ENCODE assay signal across 33 cellular contexts in the genomic region with DNA sequence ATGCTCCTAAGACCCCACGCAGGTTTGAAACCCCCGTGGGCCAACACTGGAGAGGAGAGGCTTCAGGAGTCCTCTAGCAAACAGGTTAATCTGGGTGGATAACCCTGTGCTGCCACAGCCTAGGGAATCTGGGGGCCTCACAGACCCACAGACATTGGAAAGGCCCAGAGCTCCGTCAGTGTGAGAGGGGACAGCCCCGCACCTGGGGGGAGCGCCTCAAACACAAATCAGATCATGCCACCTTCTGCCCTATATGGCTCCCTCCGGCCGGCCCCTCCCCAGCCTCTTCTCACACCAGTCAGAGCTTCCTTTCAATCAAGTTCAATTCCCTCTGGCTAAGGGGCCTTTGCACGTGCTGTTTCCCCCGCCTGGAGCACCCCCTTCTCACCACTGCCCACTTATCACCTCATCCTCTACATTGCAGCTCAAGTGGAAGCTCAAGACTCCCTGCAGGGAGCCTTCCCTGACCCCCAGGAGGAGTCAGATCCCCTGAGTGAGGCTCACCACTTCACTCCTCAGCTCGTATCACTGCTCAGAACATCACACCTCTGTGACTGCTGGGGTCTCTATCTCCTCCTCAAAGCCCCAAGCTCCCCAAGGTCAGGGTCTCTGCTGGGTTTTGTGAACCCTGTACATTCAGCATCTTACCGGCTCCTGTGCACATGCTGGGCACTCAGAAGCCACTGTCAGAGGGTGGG. TPM values are rescaled to one million over a fixed set of nuclear protein-coding genes. Genes with fewer than 3 reads are reported as not detected.
"Had no signal": no experiment of that assay in that cellular context is flagged by ENCODE, and none has a peak within 500 bp of the region (broad histone marks: within the 10 kb centered on the region; RNA-seq: fewer than 3 reads in every experiment).

No MANE protein-coding gene starts in this region.

- H3K27me3 ChIP-seq: heart right ventricle, neutrophil, ovary, uterus had no signal

- H3K27me3 Mint-ChIP-seq: activated CD4-positive, alpha-beta memory T cell treated with anti-CD3 and anti-CD28 coated beads for 36 hours; activated CD4-positive, alpha-beta T cell treated with anti-CD3 and anti-CD28 coated beads, Interleukin-2, amount 10 ng/mL, durations not matched to agents 24 days and 14 days; activated naive CD8-positive, alpha-beta T cell; dendritic cell treated with granulocyte-macrophage colony-stimulating factor and Interleukin-4, amounts not matched to agents 40 ng/mL and 50 ng/mL, for 4 days; naive thymus-derived CD8-positive, alpha-beta T cell had no signal

- DNase-seq: activated CD4-positive, alpha-beta memory T cell treated with anti-CD3 and anti-CD28 coated beads for 36 hours; activated CD4-positive, alpha-beta T cell treated with anti-CD3 and anti-CD28 coated beads, Interleukin-2, amount 10 ng/mL, durations not matched to agents 24 days and 14 days; activated CD4-positive, CD25-positive, alpha-beta regulatory T cell treated with anti-CD3 and anti-CD28 coated beads, Interleukin-2, amount 50 U/mL, for 72 hours; activated naive CD4-positive, alpha-beta T cell treated with Interleukin-2 at 50 U/mL for 16 hours; activated T-cell treated with anti-CD3 and anti-CD28 coated beads, Interleukin-2, amount 50 U/mL, for 4 hours; amniotic stem cell; caudate nucleus; effector CD4-positive, alpha-beta T cell; esophagus squamous epithelium; foreskin melanocyte; heart right ventricle; kidney glomerular epithelial cell; lower lobe of right lung; mesenchymal stem cell; ovary; retina; stimulated activated CD4-positive, alpha-beta T cell treated with anti-CD3 and anti-CD28 coated beads, Interleukin-4, amount 100 ng/mL, for 24 hours; trophoblast cell; uterus had no signal

- FAIRE-seq: endometrium had no signal

- H3K9me3 ChIP-seq: esophagus squamous epithelium, heart right ventricle, left lung, lower lobe of right lung, neutrophil, ovary, prostate gland, thoracic aorta, uterus had no signal

- H3K9me3 Mint-ChIP-seq: activated CD4-positive, alpha-beta memory T cell treated with anti-CD3 and anti-CD28 coated beads for 36 hours; activated CD4-positive, alpha-beta T cell treated with anti-CD3 and anti-CD28 coated beads, Interleukin-2, amount 10 ng/mL, durations not matched to agents 24 days and 14 days; activated T-cell treated with anti-CD3 and anti-CD28 coated beads, Interleukin-2, amount 50 U/mL, for 4 hours; activated T-helper 17 cell treated with anti-CD3 and anti-CD28 coated beads, Interleukin-2, amount 50 U/mL, for 72 hours; dendritic cell treated with granulocyte-macrophage colony-stimulating factor and Interleukin-4, amounts not matched to agents 40 ng/mL and 50 ng/mL, for 4 days; naive thymus-derived CD8-positive, alpha-beta T cell; stimulated activated memory B cell treated with anti-CD40 and anti-IgM and Interleukin-4, amounts not matched to agents 10 μg/mL and 1 μg/mL and 100 μg/mL, for 72 hours had no signal

- H3K4me1 Mint-ChIP-seq: activated CD4-positive, alpha-beta T cell treated with anti-CD3 and anti-CD28 coated beads, Interleukin-2, amount 10 ng/mL, durations not matched to agents 24 days and 14 days; activated T-helper 17 cell treated with anti-CD3 and anti-CD28 coated beads, Interleukin-2, amount 50 U/mL, for 72 hours; stimulated activated memory B cell treated with anti-CD40 and anti-IgM and Interleukin-4, amounts not matched to agents 10 μg/mL and 1 μg/mL and 100 μg/mL, for 72 hours had no signal

- H3K36me3 ChIP-seq: esophagus squamous epithelium, left lung, lower lobe of right lung, neutrophil, ovary, prostate gland, thoracic aorta, uterus had no signal

- H3K4me3 ChIP-seq: esophagus squamous epithelium, heart right ventricle, left lung, lower lobe of right lung, ovary, prostate gland, skin epidermis, thoracic aorta, uterus had no signal

- H3K4me3 Mint-ChIP-seq: activated CD4-positive, alpha-beta memory T cell treated with anti-CD3 and anti-CD28 coated beads for 36 hours; activated CD4-positive, alpha-beta T cell treated with anti-CD3 and anti-CD28 coated beads, Interleukin-2, amount 10 ng/mL, durations not matched to agents 24 days and 14 days; activated naive CD8-positive, alpha-beta T cell; activated T-cell treated with anti-CD3 and anti-CD28 coated beads, Interleukin-2, amount 50 U/mL, for 4 hours; activated T-helper 17 cell treated with anti-CD3 and anti-CD28 coated beads, Interleukin-2, amount 50 U/mL, for 72 hours; dendritic cell treated with granulocyte-macrophage colony-stimulating factor and Interleukin-4, amounts not matched to agents 40 ng/mL and 50 ng/mL, for 4 days; naive thymus-derived CD8-positive, alpha-beta T cell; stimulated activated memory B cell treated with anti-CD40 and anti-IgM and Interleukin-4, amounts not matched to agents 10 μg/mL and 1 μg/mL and 100 μg/mL, for 72 hours had no signal

- H3K36me3 Mint-ChIP-seq: activated CD4-positive, alpha-beta memory T cell treated with anti-CD3 and anti-CD28 coated beads for 36 hours; activated naive CD8-positive, alpha-beta T cell; naive thymus-derived CD8-positive, alpha-beta T cell; stimulated activated memory B cell treated with anti-CD40 and anti-IgM and Interleukin-4, amounts not matched to agents 10 μg/mL and 1 μg/mL and 100 μg/mL, for 72 hours had no signal

- ATAC-seq: activated T-cell treated with anti-CD3 and anti-CD28 coated beads, Interleukin-2, amount 50 U/mL, for 4 hours; activated T-helper 17 cell treated with anti-CD3 and anti-CD28 coated beads, Interleukin-2, amount 50 U/mL, for 72 hours; heart right ventricle; left lung; lower lobe of right lung; naive thymus-derived CD8-positive, alpha-beta T cell; sciatic nerve; stimulated activated memory B cell treated with anti-CD40 and anti-IgM and Interleukin-4, amounts not matched to agents 10 μg/mL and 1 μg/mL and 100 μg/mL, for 72 hours had no signal

- H3K4me1 ChIP-seq: left lung, lower lobe of right lung, prostate gland, uterus had no signal

- H3K27ac Mint-ChIP-seq: activated CD4-positive, alpha-beta memory T cell treated with anti-CD3 and anti-CD28 coated beads for 36 hours; activated CD4-positive, alpha-beta T cell treated with anti-CD3 and anti-CD28 coated beads, Interleukin-2, amount 10 ng/mL, durations not matched to agents 24 days and 14 days; activated naive CD8-positive, alpha-beta T cell; activated T-helper 17 cell treated with anti-CD3 and anti-CD28 coated beads, Interleukin-2, amount 50 U/mL, for 72 hours; dendritic cell treated with granulocyte-macrophage colony-stimulating factor and Interleukin-4, amounts not matched to agents 40 ng/mL and 50 ng/mL, for 4 days; stimulated activated memory B cell treated with anti-CD40 and anti-IgM and Interleukin-4, amounts not matched to agents 10 μg/mL and 1 μg/mL and 100 μg/mL, for 72 hours had no signal

- H3K27ac ChIP-seq: epithelial cell of prostate, heart right ventricle, left lung, lower lobe of right lung, neutrophil, ovary, prostate gland, thoracic aorta, uterus had no signal

RNA-seq across cellular contexts. Expression of gene FBLN2, which starts 24.1 kb away (rescaled TPM):
- total RNA-seq: activated CD4-positive, alpha-beta memory T cell treated with anti-CD3 and anti-CD28 coated beads for 36 hours; activated CD4-positive, alpha-beta T cell treated with anti-CD3 and anti-CD28 coated beads, Interleukin-2, amount 10 ng/mL, durations not matched to agents 24 days and 14 days; T-helper 1 cell treated with Interleukin-12 subunit alpha and Interleukin-12 subunit beta and Interleukin-4 antibody, amounts not matched to agents 30 ng/mL and 1 ng/mL, for 36 hours had no signal
